Comparison of ENCODE assay signal across 9 cellular contexts in genomic region chr5:129096382-129096991, GRCh38. TPM values are rescaled to one million over a fixed set of nuclear protein-coding genes. Genes with fewer than 3 reads are reported as not detected.
DNase-seq lines count a peak whose midpoint lies in the region; TF ChIP-seq lines count a peak whose summit lies in the region.
"Had no signal": no experiment of that assay in that cellular context is flagged by ENCODE, and none has a peak within 500 bp of the region (broad histone marks: within the 10 kb centered on the region; RNA-seq: fewer than 3 reads in every experiment).

No MANE protein-coding gene starts in this region.

- H3K27ac ChIP-seq in parathyroid adenoma: no peak overlapping the region
- H3K27ac ChIP-seq: RWPE1 had no signal

- H2AFZ ChIP-seq in Loucy (ENCODE audit: low read length) (no peak overlapping the region), parathyroid adenoma (no peak overlapping the region)

- peak overlapping the region; percentile 10 for H3K4me3 Mint-ChIP-seq in endothelial cell (ENCODE audit: unreplicated experiment)

- DNase-seq in ELF-1 (ENCODE audit: low read depth, low spot score) (peak; percentile 6), endothelial cell (ENCODE audit: low spot score) (no peak), NCI-H1930 (lab: John Stamatoyannopoulos, UW) (no peak), Ammon's horn (ENCODE audit: low spot score) (no peak), NCI-H1092 (lab: John Stamatoyannopoulos, UW) (no peak)

- H3K4me2 ChIP-seq in Loucy (ENCODE audit: low read depth, low read length, poor library complexity, severe bottlenecking): peak overlapping the region; percentile 87
- peak overlapping the region; percentile 14 for H3K4me2 ChIP-seq in parathyroid adenoma (ENCODE audit: low read length)

- H3K4me1 Mint-ChIP-seq in endothelial cell (ENCODE audit: unreplicated experiment): peaks cover 38% of the 10 kb centered on the region

- peak overlapping the region; percentile 82 for H3K4me3 ChIP-seq in Loucy (ENCODE audit: low read length, poor library complexity, severe bottlenecking)
- no peak overlapping the region for H3K4me3 ChIP-seq in parathyroid adenoma (ENCODE audit: low read depth, low read length)

- H3K4me1 ChIP-seq in Loucy (ENCODE audit: insufficient read depth, low read length, poor library complexity, severe bottlenecking): peaks cover 22% of the 10 kb centered on the region
- H3K4me1 ChIP-seq in parathyroid adenoma: no peaks in the 10 kb centered on the region

- H3K27me3 Mint-ChIP-seq in endothelial cell (ENCODE audit: unreplicated experiment): peaks cover 6% of the 10 kb centered on the region
- H3K27me3 Mint-ChIP-seq: stimulated activated memory B cell treated with anti-CD40 and anti-IgM and Interleukin-4, amounts not matched to agents 10 μg/mL and 1 μg/mL and 100 μg/mL, for 72 hours had no signal

- no peak overlapping the region for H3K27ac Mint-ChIP-seq in endothelial cell (ENCODE audit: unreplicated experiment)
- H3K27ac Mint-ChIP-seq: stimulated activated memory B cell treated with anti-CD40 and anti-IgM and Interleukin-4, amounts not matched to agents 10 μg/mL and 1 μg/mL and 100 μg/mL, for 72 hours had no signal

- H3K9me2 ChIP-seq in Loucy (replicated peaks; ENCODE audit: low read depth, low read length): no peaks in the 10 kb centered on the region

- peaks cover 42% of the 10 kb centered on the region for H3K79me2 ChIP-seq in Loucy (ENCODE audit: insufficient read depth, low read length)
- H3K79me2 ChIP-seq in parathyroid adenoma: no peaks in the 10 kb centered on the region

- H3K9ac ChIP-seq in Loucy (ENCODE audit: low read depth, low read length, poor library complexity, severe bottlenecking) (no peak overlapping the region), parathyroid adenoma (no peak overlapping the region)

- TF ChIP-seq CTCF in Loucy (conservative IDR thresholded peaks at IDR 0.05; ENCODE audit: low read length) (0 out of 2 replicates have a peak, but pooled peaks have one; percentile 9), endothelial cell (IDR thresholded peaks at IDR 0.05; ENCODE audit: unreplicated experiment) (peak; percentile 19), parathyroid adenoma (IDR thresholded peaks at IDR 0.05) (no peak)

- no peaks in the 10 kb centered on the region for H3K27me3 ChIP-seq in Loucy (ENCODE audit: insufficient read depth, low read length, poor library complexity, severe bottlenecking)
- H3K27me3 ChIP-seq in parathyroid adenoma (ENCODE audit: control insufficient read depth, insufficient read depth, low read length): no peaks in the 10 kb centered on the region

- no peaks in the 10 kb centered on the region for H3F3A ChIP-seq in Loucy (ENCODE audit: low read depth)

- H3K9me3 ChIP-seq in Loucy (ENCODE audit: insufficient read depth, low read depth, low read length) (no peaks in the 10 kb centered on the region), parathyroid adenoma (ENCODE audit: control insufficient read depth, low read length) (no peaks in the 10 kb centered on the region)

- H3K36me3 ChIP-seq in Loucy (ENCODE audit: insufficient read depth, low read length) (no peaks in the 10 kb centered on the region), parathyroid adenoma (ENCODE audit: control insufficient read depth, insufficient read depth, low read length) (no peaks in the 10 kb centered on the region)

- H4K20me1 ChIP-seq in Loucy (ENCODE audit: insufficient read depth, low read length, poor library complexity, severe bottlenecking): peaks cover 7% of the 10 kb centered on the region

- H3K36me3 Mint-ChIP-seq in endothelial cell (ENCODE audit: low read depth, unreplicated experiment): no peaks in the 10 kb centered on the region
- H3K36me3 Mint-ChIP-seq: stimulated activated memory B cell treated with anti-CD40 and anti-IgM and Interleukin-4, amounts not matched to agents 10 μg/mL and 1 μg/mL and 100 μg/mL, for 72 hours had no signal

- no peaks in the 10 kb centered on the region for H3K9me3 Mint-ChIP-seq in endothelial cell (ENCODE audit: unreplicated experiment)
- H3K9me3 Mint-ChIP-seq: stimulated activated memory B cell treated with anti-CD40 and anti-IgM and Interleukin-4, amounts not matched to agents 10 μg/mL and 1 μg/mL and 100 μg/mL, for 72 hours had no signal

RNA-seq across cellular contexts. Expression of gene ISOC1, which starts 1.9 kb away (rescaled TPM):
- total RNA-seq in endothelial cell (ENCODE audit: unreplicated experiment): 32.4 TPM
